1 cellular context compared by ENCODE assay signal in the genomic region with DNA sequence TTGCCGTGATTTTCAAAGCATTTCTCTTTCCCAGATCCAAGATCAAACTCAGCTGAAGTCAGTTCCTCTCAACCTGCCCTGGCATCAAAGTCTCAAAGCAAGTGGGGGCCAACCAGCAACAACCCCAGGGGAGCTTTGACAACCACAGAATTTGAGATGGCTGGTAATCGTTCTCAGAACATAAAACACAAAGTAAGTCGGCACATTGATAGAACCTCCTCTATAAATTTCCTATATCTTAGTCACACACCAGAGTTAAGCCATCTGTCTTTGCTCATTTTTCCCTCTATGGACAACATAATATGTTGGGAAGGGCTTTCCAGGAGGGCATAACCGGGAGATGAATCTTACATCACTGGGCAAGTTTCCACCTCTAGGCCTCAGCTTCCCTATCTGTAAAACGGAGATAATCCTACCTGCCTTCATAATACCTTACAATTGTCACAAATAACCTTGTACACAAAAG.
TF ChIP-seq lines count a peak whose summit lies in the region.

No MANE protein-coding gene starts in this region.

TF ChIP-seq in WTC11, 78 proteins besides CTCF, POLR2A, EP300 and RAD21 (continued from another document):
- TF ChIP-seq, protein P1, sequence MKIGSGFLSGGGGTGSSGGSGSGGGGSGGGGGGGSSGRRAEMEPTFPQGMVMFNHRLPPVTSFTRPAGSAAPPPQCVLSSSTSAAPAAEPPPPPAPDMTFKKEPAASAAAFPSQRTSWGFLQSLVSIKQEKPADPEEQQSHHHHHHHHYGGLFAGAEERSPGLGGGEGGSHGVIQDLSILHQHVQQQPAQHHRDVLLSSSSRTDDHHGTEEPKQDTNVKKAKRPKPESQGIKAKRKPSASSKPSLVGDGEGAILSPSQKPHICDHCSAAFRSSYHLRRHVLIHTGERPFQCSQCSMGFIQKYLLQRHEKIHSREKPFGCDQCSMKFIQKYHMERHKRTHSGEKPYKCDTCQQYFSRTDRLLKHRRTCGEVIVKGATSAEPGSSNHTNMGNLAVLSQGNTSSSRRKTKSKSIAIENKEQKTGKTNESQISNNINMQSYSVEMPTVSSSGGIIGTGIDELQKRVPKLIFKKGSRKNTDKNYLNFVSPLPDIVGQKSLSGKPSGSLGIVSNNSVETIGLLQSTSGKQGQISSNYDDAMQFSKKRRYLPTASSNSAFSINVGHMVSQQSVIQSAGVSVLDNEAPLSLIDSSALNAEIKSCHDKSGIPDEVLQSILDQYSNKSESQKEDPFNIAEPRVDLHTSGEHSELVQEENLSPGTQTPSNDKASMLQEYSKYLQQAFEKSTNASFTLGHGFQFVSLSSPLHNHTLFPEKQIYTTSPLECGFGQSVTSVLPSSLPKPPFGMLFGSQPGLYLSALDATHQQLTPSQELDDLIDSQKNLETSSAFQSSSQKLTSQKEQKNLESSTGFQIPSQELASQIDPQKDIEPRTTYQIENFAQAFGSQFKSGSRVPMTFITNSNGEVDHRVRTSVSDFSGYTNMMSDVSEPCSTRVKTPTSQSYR (CRISPR knock-in tag; IDR thresholded peaks at IDR 0.05), result no peak
- TF ChIP-seq, protein P2, sequence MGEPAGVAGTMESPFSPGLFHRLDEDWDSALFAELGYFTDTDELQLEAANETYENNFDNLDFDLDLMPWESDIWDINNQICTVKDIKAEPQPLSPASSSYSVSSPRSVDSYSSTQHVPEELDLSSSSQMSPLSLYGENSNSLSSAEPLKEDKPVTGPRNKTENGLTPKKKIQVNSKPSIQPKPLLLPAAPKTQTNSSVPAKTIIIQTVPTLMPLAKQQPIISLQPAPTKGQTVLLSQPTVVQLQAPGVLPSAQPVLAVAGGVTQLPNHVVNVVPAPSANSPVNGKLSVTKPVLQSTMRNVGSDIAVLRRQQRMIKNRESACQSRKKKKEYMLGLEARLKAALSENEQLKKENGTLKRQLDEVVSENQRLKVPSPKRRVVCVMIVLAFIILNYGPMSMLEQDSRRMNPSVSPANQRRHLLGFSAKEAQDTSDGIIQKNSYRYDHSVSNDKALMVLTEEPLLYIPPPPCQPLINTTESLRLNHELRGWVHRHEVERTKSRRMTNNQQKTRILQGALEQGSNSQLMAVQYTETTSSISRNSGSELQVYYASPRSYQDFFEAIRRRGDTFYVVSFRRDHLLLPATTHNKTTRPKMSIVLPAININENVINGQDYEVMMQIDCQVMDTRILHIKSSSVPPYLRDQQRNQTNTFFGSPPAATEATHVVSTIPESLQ (CRISPR knock-in tag; IDR thresholded peaks at IDR 0.05), result no peak
- TF ChIP-seq NFYB (CRISPR knock-in tag; conservative IDR thresholded peaks at IDR 0.05; ENCODE audit: low read depth) (no peak), SP1 (CRISPR knock-in tag; conservative IDR thresholded peaks at IDR 0.05) (no peak)
TF ChIP-seq in WTC11: peak in this region for 0.
